19 cellular contexts compared by ENCODE assay signal in the genomic region with DNA sequence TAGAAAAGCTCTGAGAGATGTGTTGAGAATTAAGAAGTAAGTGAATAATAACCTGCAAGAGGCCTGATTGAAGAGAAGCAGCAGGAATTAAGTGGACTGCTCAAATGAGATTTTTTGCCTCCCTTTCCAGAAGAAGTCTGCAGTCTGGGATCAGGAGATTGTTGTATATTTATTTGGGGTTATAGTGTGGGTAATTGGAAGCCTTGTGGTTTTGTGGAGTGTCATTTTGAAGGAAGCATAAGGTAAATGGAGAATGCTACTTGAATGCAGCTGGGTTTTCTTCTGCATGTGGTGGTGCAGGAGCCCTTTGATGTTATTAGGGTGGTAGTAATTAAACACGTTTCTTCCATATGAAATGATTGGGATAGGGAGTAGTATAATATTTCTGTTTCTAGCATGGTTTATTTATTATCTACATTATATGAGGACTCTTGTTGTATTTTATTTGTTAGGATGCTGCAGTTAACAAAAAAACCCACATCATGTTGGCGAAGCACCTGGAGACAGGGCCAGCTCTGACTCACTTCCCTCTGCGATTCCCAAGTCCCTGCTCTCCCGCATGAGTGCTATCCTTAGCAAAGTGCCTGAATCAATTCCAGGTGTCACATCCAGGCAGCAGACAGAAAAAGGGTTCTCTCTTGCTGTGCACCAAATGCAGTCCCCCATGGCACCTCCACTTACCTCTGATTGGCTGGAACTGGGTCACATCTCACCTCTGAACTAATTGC. TPM values are rescaled to one million over a fixed set of nuclear protein-coding genes. Genes with fewer than 3 reads are reported as not detected.
DNase-seq lines count a peak whose midpoint lies in the region; ATAC-seq and TF ChIP-seq lines count a peak whose summit lies in the region.
"Had no signal": no experiment of that assay in that cellular context is flagged by ENCODE, and none has a peak within 500 bp of the region (broad histone marks: within the 10 kb centered on the region; RNA-seq: fewer than 3 reads in every experiment).

No MANE protein-coding gene starts in this region.

- H3K27me3 ChIP-seq in RWPE2 (ENCODE audit: insufficient read depth, poor library complexity, severe bottlenecking): no peaks in the 10 kb centered on the region
- no peaks in the 10 kb centered on the region for H3K27me3 ChIP-seq in upper lobe of right lung
- H3K27me3 ChIP-seq: neutrophil had no signal

- ATAC-seq in RWPE2 (ENCODE audit: low read depth) (peak; percentile 49; the same call in 2 of the 3 replicates), GM21576 (IDR thresholded peaks at IDR 0.05; ENCODE audit: unreplicated experiment) (no peak), HG03571 (IDR thresholded peaks at IDR 0.05; ENCODE audit: unreplicated experiment) (no peak), upper lobe of right lung (no peak), HG02763 (IDR thresholded peaks at IDR 0.05; ENCODE audit: unreplicated experiment) (no peak)
- ATAC-seq: CD8-positive, alpha-beta T cell; stimulated activated effector memory CD8-positive, alpha-beta T cell treated with anti-CD3 and anti-CD28 coated beads, Interleukin-12 subunit alpha, Interleukin-12 subunit beta, amount 100 ng/mL, for 72 hours had no signal

- H3K4me3 ChIP-seq in RWPE2 (ENCODE audit: severe bottlenecking) (no peak overlapping the region), fibroblast of mammary gland (ENCODE audit: control insufficient read depth, low read depth, low read length) (no peak overlapping the region), upper lobe of right lung (no peak overlapping the region)
- H3K4me3 ChIP-seq: coronary artery, thoracic aorta had no signal

- H3K36me3 ChIP-seq in RWPE2 (ENCODE audit: low read depth) (no peaks in the 10 kb centered on the region), upper lobe of right lung (no peaks in the 10 kb centered on the region)
- H3K36me3 ChIP-seq: neutrophil, thoracic aorta had no signal

- H3K9me3 ChIP-seq in RWPE2 (ENCODE audit: severe bottlenecking) (no peaks in the 10 kb centered on the region), upper lobe of right lung (no peaks in the 10 kb centered on the region)
- H3K9me3 ChIP-seq: neutrophil, thoracic aorta had no signal

- in situ Hi-C loops in ACHN (cut with HindIII; ENCODE audit: low pct_ligation_motif_present, low pct_unique_long_range_greater_than_20kb, low sequenced_read_pairs): no loop called here

- intact Hi-C loops in upper lobe of right lung (cut with DNase I): no loop called here

- DNase-seq in ACHN (peak; percentile 53), GM04504 (ENCODE audit: low read depth) (peak; percentile 14), RWPE2 (ENCODE audit: low spot score) (no peak), fibroblast of mammary gland (ENCODE audit: low read depth) (peak; percentile 75), upper lobe of right lung (no peak)
- DNase-seq: activated CD4-positive, alpha-beta T cell treated with anti-CD3 and anti-CD28 coated beads, Interleukin-2, amount 10 ng/mL, durations not matched to agents 7 days and 5 days; anterior cingulate cortex; CD8-positive, alpha-beta T cell; HCEC 1CT; KG1; NCI-H2171 treated with DMSO at 0.1 percent for 48 hours; SW 1271 had no signal

- H3K27ac ChIP-seq in RWPE2 (ENCODE audit: poor library complexity, severe bottlenecking) (peak overlapping the region; percentile 8), upper lobe of right lung (no peak overlapping the region)
- H3K27ac ChIP-seq: coronary artery, neutrophil had no signal

- peaks cover 31% of the 10 kb centered on the region for H3K4me1 ChIP-seq in RWPE2 (ENCODE audit: insufficient read depth, poor library complexity, severe bottlenecking)
- H3K4me1 ChIP-seq in upper lobe of right lung: peaks cover 16% of the 10 kb centered on the region

- no peak for TF ChIP-seq CTCF in RWPE2 (IDR thresholded peaks at IDR 0.05; ENCODE audit: poor library complexity, severe bottlenecking)
- TF ChIP-seq CTCF in fibroblast of mammary gland (conservative IDR thresholded peaks at IDR 0.05; ENCODE audit: control insufficient read depth, insufficient read depth, low read depth, low read length): no peak
- TF ChIP-seq CTCF in upper lobe of right lung (IDR thresholded peaks at IDR 0.05): no peak

RNA-seq across cellular contexts. Expression of a gene that starts 54.7 kb away (rescaled TPM):
- 21.3 TPM for total RNA-seq in upper lobe of right lung

Comparison
In these comparisons a context has a peak if more than half of its experiments do, and no peak if none do; other contexts are left out.
1. DNase-seq: peak in ACHN (single experiment), GM04504 (single experiment) and fibroblast of mammary gland (single experiment); none in RWPE2 (single experiment) and upper lobe of right lung (single experiment).